In the genomic region with DNA sequence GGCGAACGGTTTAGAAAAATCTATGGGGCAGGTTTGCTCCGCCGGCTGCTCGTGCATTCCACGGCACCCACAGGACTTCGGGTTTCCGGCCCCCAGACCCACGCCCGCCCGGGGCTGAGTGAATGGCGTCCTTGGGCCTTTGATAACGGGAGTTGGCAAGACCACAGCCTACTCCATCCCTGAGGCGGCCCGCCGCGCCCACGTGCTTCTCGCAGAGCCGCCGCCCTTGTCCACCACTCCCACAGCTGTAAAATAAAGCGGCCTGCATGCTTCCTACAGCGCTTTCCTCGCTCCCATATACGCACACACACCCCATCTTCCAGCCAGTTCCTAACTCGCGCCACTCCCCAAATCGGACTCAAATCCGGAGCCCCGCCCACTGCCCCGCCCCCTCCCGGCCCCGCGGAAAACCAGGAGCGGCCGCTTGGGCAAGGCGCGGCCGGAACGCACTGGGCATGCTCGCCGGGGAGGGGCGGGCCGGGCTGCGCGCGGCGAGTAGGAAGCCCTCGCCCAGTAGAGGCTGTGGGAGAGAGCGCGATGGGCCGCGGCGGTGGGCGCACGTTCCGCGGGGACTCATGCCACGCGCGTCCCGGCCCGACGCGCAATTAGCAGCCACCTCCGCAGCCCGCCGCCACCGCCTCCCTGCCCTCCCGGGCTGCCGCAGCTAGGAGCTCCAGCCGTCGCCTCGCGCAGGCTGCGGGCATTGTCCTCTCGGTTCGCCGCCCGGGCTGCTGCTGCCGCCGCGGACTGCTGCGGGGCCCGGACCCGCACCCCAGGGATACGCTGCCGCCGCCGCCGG, we compare ENCODE assay signal across 1 cellular context.
TF ChIP-seq lines count a peak whose summit lies in the region.

Gene RAP2B, plus strand, starts transcription at position 513 of the 799 bp plus-strand sequence. CDS start 468 bp downstream, outside the sequence.

TF ChIP-seq in HepG2, 621 proteins besides CTCF, POLR2A, EP300 and RAD21 (continued from another document and continues in another):
- TF ChIP-seq, protein P1, sequence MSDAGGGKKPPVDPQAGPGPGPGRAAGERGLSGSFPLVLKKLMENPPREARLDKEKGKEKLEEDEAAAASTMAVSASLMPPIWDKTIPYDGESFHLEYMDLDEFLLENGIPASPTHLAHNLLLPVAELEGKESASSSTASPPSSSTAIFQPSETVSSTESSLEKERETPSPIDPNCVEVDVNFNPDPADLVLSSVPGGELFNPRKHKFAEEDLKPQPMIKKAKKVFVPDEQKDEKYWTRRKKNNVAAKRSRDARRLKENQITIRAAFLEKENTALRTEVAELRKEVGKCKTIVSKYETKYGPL (CRISPR knock-in tag; IDR thresholded peaks at IDR 0.05) = peak; percentile 76
- TF ChIP-seq PAX8 (CRISPR knock-in tag; IDR thresholded peaks at IDR 0.05; ENCODE audit: borderline replicate concordance) (peak; percentile 93; the same call in 1 of the 2 replicates), YEATS4 (CRISPR knock-in tag; IDR thresholded peaks at IDR 0.05; ENCODE audit: borderline replicate concordance) (peak; percentile 88), MEF2D (CRISPR knock-in tag; IDR thresholded peaks at IDR 0.05) (no peak; the same call in 1 of the 2 replicates), ZNF331 (CRISPR knock-in tag; IDR thresholded peaks at IDR 0.05) (peak; percentile 90), DNMT1 (CRISPR knock-in tag; IDR thresholded peaks at IDR 0.05) (peak; percentile 58; the same call in 1 of the 2 replicates), ZNF12 (CRISPR knock-in tag; IDR thresholded peaks at IDR 0.05) (peak; percentile 54; the same call in 1 of the 2 replicates), ZNF232 (CRISPR knock-in tag; IDR thresholded peaks at IDR 0.05; ENCODE audit: borderline replicate concordance) (peak; percentile 89), ZFYVE20 (CRISPR knock-in tag; IDR thresholded peaks at IDR 0.05; ENCODE audit: borderline replicate concordance, low read depth) (peak; percentile 59; the same call in 1 of the 2 replicates), ZNF44 (CRISPR knock-in tag; IDR thresholded peaks at IDR 0.05) (0 out of 2 replicates have a peak, but pooled peaks have one; percentile 24), ZSCAN9 (CRISPR knock-in tag; IDR thresholded peaks at IDR 0.05; ENCODE audit: borderline replicate concordance) (peak; percentile 66; the same call in 1 of the 2 replicates), ZNF674 (CRISPR knock-in tag; IDR thresholded peaks at IDR 0.05; ENCODE audit: low read depth) (0 out of 2 replicates have a peak, but pooled peaks have one; percentile 5), SAFB2 (CRISPR knock-in tag; IDR thresholded peaks at IDR 0.05; ENCODE audit: borderline replicate concordance, low read depth) (0 out of 2 replicates have a peak, but pooled peaks have one; percentile 75), YY1 (IDR thresholded peaks at IDR 0.05; ENCODE audit: insufficient read depth, insufficient replicate concordance, low read depth, low read length) (peak; percentile 83), ZNF883 (CRISPR knock-in tag; IDR thresholded peaks at IDR 0.05; ENCODE audit: not compliant biosample characterization) (peak; percentile 77), FOXK2 (IDR thresholded peaks at IDR 0.05) (no peak), DNMT3B (CRISPR knock-in tag; conservative IDR thresholded peaks at IDR 0.05) (no peak), ZNF724P (CRISPR knock-in tag; IDR thresholded peaks at IDR 0.05; ENCODE audit: borderline replicate concordance) (0 out of 2 replicates have a peak, but pooled peaks have one; percentile 41), ZSCAN31 (CRISPR knock-in tag; IDR thresholded peaks at IDR 0.05; ENCODE audit: low read depth) (peak; percentile 55; the same call in 1 of the 2 replicates), ZNF446 (CRISPR knock-in tag; IDR thresholded peaks at IDR 0.05) (peak; percentile 93), GATA4 (IDR thresholded peaks at IDR 0.05; ENCODE audit: borderline replicate concordance, low read depth) (0 out of 2 replicates have a peak, but pooled peaks have one; percentile 13), SIX4 (CRISPR knock-in tag; IDR thresholded peaks at IDR 0.05) (peak; percentile 46; the same call in 1 of the 2 replicates), ZNF510 (CRISPR knock-in tag; IDR thresholded peaks at IDR 0.05; ENCODE audit: low read depth) (peak; percentile 87; the same call in 1 of the 2 replicates), ZNF335 (CRISPR knock-in tag; IDR thresholded peaks at IDR 0.05) (no peak), ARID2 (CRISPR knock-in tag; IDR thresholded peaks at IDR 0.05; ENCODE audit: borderline replicate concordance) (peak; percentile 86; the same call in 1 of the 2 replicates), MXD4 (CRISPR knock-in tag; IDR thresholded peaks at IDR 0.05) (no peak; the same call in 1 of the 2 replicates), BRCA1 (CRISPR knock-in tag; IDR thresholded peaks at IDR 0.05) (peak; percentile 81; the same call in 1 of the 2 replicates), FOXP1 (IDR thresholded peaks at IDR 0.05) (no peak), FOXP1 (CRISPR knock-in tag; IDR thresholded peaks at IDR 0.05) (no peak), ISX (CRISPR knock-in tag; conservative IDR thresholded peaks at IDR 0.05) (peak; percentile 68), ZSCAN5A (CRISPR knock-in tag; IDR thresholded peaks at IDR 0.05; ENCODE audit: borderline replicate concordance) (peak; percentile 80), REST (IDR thresholded peaks at IDR 0.05; ENCODE audit: borderline replicate concordance in 1 of 2, low read depth in 1 of 2, low read length in 2 of 2) (peak in 1 of 2 experiments; percentile 65; a peak in 1 of 4 replicates), ZFX (CRISPR knock-in tag; IDR thresholded peaks at IDR 0.05; ENCODE audit: low read depth) (peak; percentile 76), BHLHE40 (IDR thresholded peaks at IDR 0.05; ENCODE audit: low read length) (peak; percentile 41; the same call in 1 of the 2 replicates), ELF3 (CRISPR knock-in tag; IDR thresholded peaks at IDR 0.05) (peak; percentile 72; the same call in 1 of the 2 replicates), TOE1 (CRISPR knock-in tag; IDR thresholded peaks at IDR 0.05) (no peak), RORA (CRISPR knock-in tag; IDR thresholded peaks at IDR 0.05) (no peak), ZNF383 (CRISPR knock-in tag; IDR thresholded peaks at IDR 0.05; ENCODE audit: borderline replicate concordance) (0 out of 2 replicates have a peak, but pooled peaks have one; percentile 38), AGO2 (optimal IDR thresholded peaks at IDR 0.05; ENCODE audit: low read depth, low read length) (peak; percentile 31), ARID5B (CRISPR knock-in tag; IDR thresholded peaks at IDR 0.05) (peak; percentile 62; the same call in 1 of the 2 replicates)
- TF ChIP-seq, protein P2, sequence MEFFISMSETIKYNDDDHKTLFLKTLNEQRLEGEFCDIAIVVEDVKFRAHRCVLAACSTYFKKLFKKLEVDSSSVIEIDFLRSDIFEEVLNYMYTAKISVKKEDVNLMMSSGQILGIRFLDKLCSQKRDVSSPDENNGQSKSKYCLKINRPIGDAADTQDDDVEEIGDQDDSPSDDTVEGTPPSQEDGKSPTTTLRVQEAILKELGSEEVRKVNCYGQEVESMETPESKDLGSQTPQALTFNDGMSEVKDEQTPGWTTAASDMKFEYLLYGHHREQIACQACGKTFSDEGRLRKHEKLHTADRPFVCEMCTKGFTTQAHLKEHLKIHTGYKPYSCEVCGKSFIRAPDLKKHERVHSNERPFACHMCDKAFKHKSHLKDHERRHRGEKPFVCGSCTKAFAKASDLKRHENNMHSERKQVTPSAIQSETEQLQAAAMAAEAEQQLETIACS (CRISPR knock-in tag; IDR thresholded peaks at IDR 0.05) = peak; percentile 34; the same call in 1 of the 2 replicates
- TF ChIP-seq, protein P3, sequence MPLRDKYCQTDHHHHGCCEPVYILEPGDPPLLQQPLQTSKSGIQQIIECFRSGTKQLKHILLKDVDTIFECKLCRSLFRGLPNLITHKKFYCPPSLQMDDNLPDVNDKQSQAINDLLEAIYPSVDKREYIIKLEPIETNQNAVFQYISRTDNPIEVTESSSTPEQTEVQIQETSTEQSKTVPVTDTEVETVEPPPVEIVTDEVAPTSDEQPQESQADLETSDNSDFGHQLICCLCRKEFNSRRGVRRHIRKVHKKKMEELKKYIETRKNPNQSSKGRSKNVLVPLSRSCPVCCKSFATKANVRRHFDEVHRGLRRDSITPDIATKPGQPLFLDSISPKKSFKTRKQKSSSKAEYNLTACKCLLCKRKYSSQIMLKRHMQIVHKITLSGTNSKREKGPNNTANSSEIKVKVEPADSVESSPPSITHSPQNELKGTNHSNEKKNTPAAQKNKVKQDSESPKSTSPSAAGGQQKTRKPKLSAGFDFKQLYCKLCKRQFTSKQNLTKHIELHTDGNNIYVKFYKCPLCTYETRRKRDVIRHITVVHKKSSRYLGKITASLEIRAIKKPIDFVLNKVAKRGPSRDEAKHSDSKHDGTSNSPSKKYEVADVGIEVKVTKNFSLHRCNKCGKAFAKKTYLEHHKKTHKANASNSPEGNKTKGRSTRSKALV (CRISPR knock-in tag; IDR thresholded peaks at IDR 0.05) = peak; percentile 44; the same call in 1 of the 2 replicates
- TF ChIP-seq, protein P4, sequence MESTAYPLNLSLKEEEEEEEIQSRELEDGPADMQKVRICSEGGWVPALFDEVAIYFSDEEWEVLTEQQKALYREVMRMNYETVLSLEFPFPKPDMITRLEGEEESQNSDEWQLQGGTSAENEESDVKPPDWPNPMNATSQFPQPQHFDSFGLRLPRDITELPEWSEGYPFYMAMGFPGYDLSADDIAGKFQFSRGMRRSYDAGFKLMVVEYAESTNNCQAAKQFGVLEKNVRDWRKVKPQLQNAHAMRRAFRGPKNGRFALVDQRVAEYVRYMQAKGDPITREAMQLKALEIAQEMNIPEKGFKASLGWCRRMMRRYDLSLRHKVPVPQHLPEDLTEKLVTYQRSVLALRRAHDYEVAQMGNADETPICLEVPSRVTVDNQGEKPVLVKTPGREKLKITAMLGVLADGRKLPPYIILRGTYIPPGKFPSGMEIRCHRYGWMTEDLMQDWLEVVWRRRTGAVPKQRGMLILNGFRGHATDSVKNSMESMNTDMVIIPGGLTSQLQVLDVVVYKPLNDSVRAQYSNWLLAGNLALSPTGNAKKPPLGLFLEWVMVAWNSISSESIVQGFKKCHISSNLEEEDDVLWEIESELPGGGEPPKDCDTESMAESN (CRISPR knock-in tag; conservative IDR thresholded peaks at IDR 0.05) = peak; percentile 66; the same call in 1 of the 2 replicates
